In genomic region chr3:56144792-56145191, GRCh38 we compare ENCODE assay signal across 17 cellular contexts.
A peak's percentile ranks its signal among the peaks of the same experiment; 100 is the strongest.
DNase-seq lines count a peak whose midpoint lies in the region; TF ChIP-seq lines count a peak whose summit lies in the region.
"Had no signal": no experiment of that assay in that cellular context is flagged by ENCODE, and none has a peak within 500 bp of the region (broad histone marks: within the 10 kb centered on the region; RNA-seq: fewer than 3 reads in every experiment).

No MANE protein-coding gene starts in this region.

- H3K36me3 Mint-ChIP-seq in chondrocyte (ENCODE audit: low read depth) (no peaks in the 10 kb centered on the region), nephron (ENCODE audit: low read depth) (no peaks in the 10 kb centered on the region)

- H3K4me3 Mint-ChIP-seq in chondrocyte (ENCODE audit: unreplicated experiment): no peak overlapping the region
- no peak overlapping the region for H3K4me3 Mint-ChIP-seq in nephron
- H3K4me3 Mint-ChIP-seq: B cell; CD4-positive, alpha-beta T cell had no signal

- no peak overlapping the region for H3K4me3 ChIP-seq in fibroblast of villous mesenchyme (ENCODE audit: low read depth, low read length)
- H3K4me3 ChIP-seq: Peyer's patch had no signal

- peaks cover 13% of the 10 kb centered on the region for H3K4me1 Mint-ChIP-seq in chondrocyte (ENCODE audit: low read depth)
- H3K4me1 Mint-ChIP-seq in nephron: peaks cover 13% of the 10 kb centered on the region
- H3K4me1 Mint-ChIP-seq: B cell had no signal

- DNase-seq in GM03348 (ENCODE audit: low spot score) (peak; percentile 27), chondrocyte (ENCODE audit: low spot score) (no peak), fibroblast of villous mesenchyme (ENCODE audit: low read depth) (peak; percentile 31), NOMO-1 (lab: John Stamatoyannopoulos, UW; ENCODE audit: unreplicated experiment in 2 of 2) (no peak), middle frontal gyrus (ENCODE audit: extremely low spot score, low spot score) (no peak)
- DNase-seq in activated CD8-positive, alpha-beta memory T cell treated with anti-CD3 and anti-CD28 coated beads for 24 hours: no peak
- DNase-seq: CD4-positive, alpha-beta T cell; EL; GOT3; KG1; NCI-H1092; NCI-H2227 treated with DMSO at 0.1 percent for 48 hours; NCI-H524; Peyer's patch; SHP77 treated with DMSO at 0.1 percent for 48 hours had no signal

- H3K9me3 Mint-ChIP-seq in chondrocyte (ENCODE audit: low read depth): no peaks in the 10 kb centered on the region
- no peaks in the 10 kb centered on the region for H3K9me3 Mint-ChIP-seq in nephron
- H3K9me3 Mint-ChIP-seq: CD4-positive, alpha-beta T cell had no signal

- H3K27ac Mint-ChIP-seq in chondrocyte (ENCODE audit: unreplicated experiment): peak overlapping the region; percentile 67
- H3K27ac Mint-ChIP-seq in nephron: peak overlapping the region; percentile 16 to 59 (median 21)
- H3K27ac Mint-ChIP-seq: B cell; CD4-positive, alpha-beta T cell had no signal

- H3K27me3 Mint-ChIP-seq in chondrocyte (ENCODE audit: low read depth) (no peaks in the 10 kb centered on the region), nephron (ENCODE audit: low read depth) (no peaks in the 10 kb centered on the region)

- TF ChIP-seq CTCF in chondrocyte (IDR thresholded peaks at IDR 0.05) (no peak), fibroblast of villous mesenchyme (IDR thresholded peaks at IDR 0.05; ENCODE audit: insufficient read depth, low read depth, low read length) (no peak), nephron (IDR thresholded peaks at IDR 0.05; ENCODE audit: unreplicated experiment in 3 of 3) (no peak)

Comparison
In these comparisons a context has a peak if more than half of its experiments do, and no peak if none do; other contexts are left out.
1. DNase-seq: peak in GM03348 (single experiment) and fibroblast of villous mesenchyme (single experiment); none in chondrocyte (single experiment), activated CD8-positive, alpha-beta memory T cell treated with anti-CD3 and anti-CD28 coated beads for 24 hours (single experiment), NOMO-1 (0 of 2) and middle frontal gyrus (single experiment).